Comparison of ENCODE assay signal across 8 cellular contexts in genomic region chr4:48269861-48270515, GRCh38. TPM values are rescaled to one million over a fixed set of nuclear protein-coding genes. Genes with fewer than 3 reads are reported as not detected.
DNase-seq lines count a peak whose midpoint lies in the region; ATAC-seq and TF ChIP-seq lines count a peak whose summit lies in the region.

No MANE protein-coding gene starts in this region.

- H3K4me1 ChIP-seq in HAP-1, result no peaks in the 10 kb centered on the region; the same call in none of the 2 replicates
- H3K4me1 ChIP-seq in trophoblast cell (ENCODE audit: control insufficient read depth in 1 of 2, insufficient read depth in 2 of 2, low read length in 2 of 2), result peaks cover 0 to 5% of the 10 kb centered on the region in 2 experiments

- no peak overlapping the region for H2BK12ac ChIP-seq in trophoblast cell (ENCODE audit: low read length)

- intact Hi-C loops in Right ventricle myocardium superior (cut with DNase I), result no loop called here

- no peak overlapping the region for H2BK5ac ChIP-seq in trophoblast cell (ENCODE audit: low read depth, low read length, poor library complexity)

- H3K9me3 ChIP-seq in HAP-1 (no peaks in the 10 kb centered on the region), MG63 (no peaks in the 10 kb centered on the region), trophoblast cell (ENCODE audit: insufficient read depth, low read depth, low read length) (no peaks in the 10 kb centered on the region)

- no peaks in the 10 kb centered on the region for H3K36me3 ChIP-seq in HAP-1 (replicated peaks)
- no peaks in the 10 kb centered on the region for H3K36me3 ChIP-seq in MG63
- no peaks in the 10 kb centered on the region for H3K36me3 ChIP-seq in trophoblast cell (ENCODE audit: control insufficient read depth in 1 of 2, insufficient read depth in 2 of 2, low read length in 2 of 2)

- H3K14ac ChIP-seq in trophoblast cell (ENCODE audit: low read length), result no peak overlapping the region

- H4K12ac ChIP-seq in trophoblast cell (ENCODE audit: low read depth, low read length), result no peak overlapping the region

- H3K4me3 Mint-ChIP-seq in activated naive CD8-positive, alpha-beta T cell, result peak overlapping the region; percentile 85
- H3K4me3 Mint-ChIP-seq in type B pancreatic cell, result peak overlapping the region; percentile 97

- no peak overlapping the region for H3K9ac ChIP-seq in trophoblast cell (ENCODE audit: low read length)

- no peak overlapping the region for H3K27ac ChIP-seq in trophoblast cell (ENCODE audit: low read depth, low read length)

- no peak overlapping the region for H2BK120ac ChIP-seq in trophoblast cell (ENCODE audit: insufficient read depth, low read length, poor library complexity)

- in situ Hi-C loops in HAP-1 (cut with MboI; ENCODE audit: low sequenced_read_pairs), result no loop called here

- peak; percentile 24 for DNase-seq in GM04504 (ENCODE audit: low read depth)
- DNase-seq in HAP-1 (ENCODE audit: low spot score in 2 of 2), result peak; percentile 85 to 97
- peak; percentile 83 for DNase-seq in MG63
- DNase-seq in Right ventricle myocardium superior, result peak; percentile 96
- peak; percentile 80 to 93 for DNase-seq in trophoblast cell
- DNase-seq in type B pancreatic cell (ENCODE audit: extremely low spot score, unreplicated experiment), result peak; percentile 83

- H3K79me1 ChIP-seq in trophoblast cell (ENCODE audit: low read length), result peaks cover 2% of the 10 kb centered on the region

- H3K9me3 Mint-ChIP-seq in activated naive CD8-positive, alpha-beta T cell (ENCODE audit: low read depth), result no peaks in the 10 kb centered on the region
- H3K9me3 Mint-ChIP-seq in type B pancreatic cell, result no peaks in the 10 kb centered on the region

- H3K4me2 ChIP-seq in trophoblast cell (ENCODE audit: low read length), result peak overlapping the region; percentile 80

- H3K27me3 Mint-ChIP-seq in activated naive CD8-positive, alpha-beta T cell, result no peaks in the 10 kb centered on the region
- H3K27me3 Mint-ChIP-seq in type B pancreatic cell, result no peaks in the 10 kb centered on the region

- H3K27me3 ChIP-seq in HAP-1 (ENCODE audit: low read depth) (no peaks in the 10 kb centered on the region), MG63 (no peaks in the 10 kb centered on the region), trophoblast cell (ENCODE audit: insufficient read depth, low read length) (no peaks in the 10 kb centered on the region)

- H2AFZ ChIP-seq in trophoblast cell (ENCODE audit: insufficient read depth, low read length, poor library complexity), result peak overlapping the region; percentile 19

- WGBS in trophoblast cell (ENCODE audit: extremely low coverage, insufficient coverage, insufficient read length), result no CpG with 5 or more reads among the region's 41 CpGs

- peaks cover 18% of the 10 kb centered on the region for H3K4me1 Mint-ChIP-seq in activated naive CD8-positive, alpha-beta T cell (ENCODE audit: low read depth)
- H3K4me1 Mint-ChIP-seq in type B pancreatic cell (ENCODE audit: unreplicated experiment), result no peaks in the 10 kb centered on the region

- no peak overlapping the region for H2AK5ac ChIP-seq in trophoblast cell (ENCODE audit: low read length)

- H3K18ac ChIP-seq in trophoblast cell (ENCODE audit: low read length), result no peak overlapping the region

- peak overlapping the region; percentile 78 for H3K4me3 ChIP-seq in HAP-1
- H3K4me3 ChIP-seq in MG63, result peak overlapping the region; percentile 75
- peak overlapping the region; percentile 93 for H3K4me3 ChIP-seq in trophoblast cell (ENCODE audit: low read depth, low read length)

- H4K8ac ChIP-seq in trophoblast cell (ENCODE audit: low read depth, low read length), result peak overlapping the region; percentile 63

- no peak overlapping the region for H3K23ac ChIP-seq in trophoblast cell (ENCODE audit: low read length)

- peak overlapping the region; percentile 68 for H3K27ac Mint-ChIP-seq in activated naive CD8-positive, alpha-beta T cell
- H3K27ac Mint-ChIP-seq in type B pancreatic cell, result peak overlapping the region; percentile 82

- no peak overlapping the region for H4K91ac ChIP-seq in trophoblast cell (ENCODE audit: low read depth, low read length)

- peaks cover 4% of the 10 kb centered on the region for H3K36me3 Mint-ChIP-seq in activated naive CD8-positive, alpha-beta T cell
- H3K36me3 Mint-ChIP-seq in type B pancreatic cell, result no peaks in the 10 kb centered on the region

- TF ChIP-seq CTCF in type B pancreatic cell (conservative IDR thresholded peaks at IDR 0.05), result peak; percentile 67

- ATAC-seq in SK-N-SH treated with all-trans-retinoic acid at 6 μM for 48 hours, result peak; percentile 96
- ATAC-seq in Right ventricle myocardium superior (ENCODE audit: poor library complexity), result peak; percentile 99

- H3K4ac ChIP-seq in trophoblast cell (ENCODE audit: low read depth, low read length), result no peak overlapping the region

- no peaks in the 10 kb centered on the region for H3K79me2 ChIP-seq in trophoblast cell (ENCODE audit: control insufficient read depth, insufficient read depth, low read length, poor library complexity)

TF ChIP-seq in SK-N-SH treated with all-trans-retinoic acid at 6 μM for 48 hours, 23 proteins besides CTCF, POLR2A, EP300 and RAD21:
- TF ChIP-seq, protein P1, sequence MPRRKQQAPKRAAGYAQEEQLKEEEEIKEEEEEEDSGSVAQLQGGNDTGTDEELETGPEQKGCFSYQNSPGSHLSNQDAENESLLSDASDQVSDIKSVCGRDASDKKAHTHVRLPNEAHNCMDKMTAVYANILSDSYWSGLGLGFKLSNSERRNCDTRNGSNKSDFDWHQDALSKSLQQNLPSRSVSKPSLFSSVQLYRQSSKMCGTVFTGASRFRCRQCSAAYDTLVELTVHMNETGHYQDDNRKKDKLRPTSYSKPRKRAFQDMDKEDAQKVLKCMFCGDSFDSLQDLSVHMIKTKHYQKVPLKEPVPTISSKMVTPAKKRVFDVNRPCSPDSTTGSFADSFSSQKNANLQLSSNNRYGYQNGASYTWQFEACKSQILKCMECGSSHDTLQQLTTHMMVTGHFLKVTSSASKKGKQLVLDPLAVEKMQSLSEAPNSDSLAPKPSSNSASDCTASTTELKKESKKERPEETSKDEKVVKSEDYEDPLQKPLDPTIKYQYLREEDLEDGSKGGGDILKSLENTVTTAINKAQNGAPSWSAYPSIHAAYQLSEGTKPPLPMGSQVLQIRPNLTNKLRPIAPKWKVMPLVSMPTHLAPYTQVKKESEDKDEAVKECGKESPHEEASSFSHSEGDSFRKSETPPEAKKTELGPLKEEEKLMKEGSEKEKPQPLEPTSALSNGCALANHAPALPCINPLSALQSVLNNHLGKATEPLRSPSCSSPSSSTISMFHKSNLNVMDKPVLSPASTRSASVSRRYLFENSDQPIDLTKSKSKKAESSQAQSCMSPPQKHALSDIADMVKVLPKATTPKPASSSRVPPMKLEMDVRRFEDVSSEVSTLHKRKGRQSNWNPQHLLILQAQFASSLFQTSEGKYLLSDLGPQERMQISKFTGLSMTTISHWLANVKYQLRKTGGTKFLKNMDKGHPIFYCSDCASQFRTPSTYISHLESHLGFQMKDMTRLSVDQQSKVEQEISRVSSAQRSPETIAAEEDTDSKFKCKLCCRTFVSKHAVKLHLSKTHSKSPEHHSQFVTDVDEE (CRISPR knock-in tag; IDR thresholded peaks at IDR 0.05), result no peak
- TF ChIP-seq ZFP3 (CRISPR knock-in tag; IDR thresholded peaks at IDR 0.05) (no peak), PPARA (CRISPR knock-in tag; IDR thresholded peaks at IDR 0.05; ENCODE audit: borderline replicate concordance) (no peak)

RNA-seq across cellular contexts. Expression of gene TEC, which starts 0.3 kb away (rescaled TPM):
- total RNA-seq in MG63 (2014; rRNA removed; shearing (Covaris generic); ENCODE audit: low replicate concordance), result 0.86 and 0.99 TPM in 2 replicates
- total RNA-seq in Right ventricle myocardium superior (1.7 TPM), type B pancreatic cell (ENCODE audit: low replicate concordance) (1.8 and 3.8 TPM in 2 replicates)
- polyA plus RNA-seq in trophoblast cell (2013), result 0.25 and 0.43 TPM in 2 replicates

Comparison
In these comparisons a context has a peak if more than half of its experiments do, and no peak if none do; other contexts are left out.
1. DNase-seq: peak in every context shown above with its lines; median percentile 96 in Right ventricle myocardium superior; 91 in HAP-1; 86 in trophoblast cell; 83 in MG63; 83 in type B pancreatic cell; 24 in GM04504.